ENCODE assay signal across 17 cellular contexts in genomic region chr16:46555981-46556380, GRCh38.
DNase-seq lines count a peak whose midpoint lies in the region; ATAC-seq and TF ChIP-seq lines count a peak whose summit lies in the region.
"Had no signal": no experiment of that assay in that cellular context is flagged by ENCODE, and none has a peak within 500 bp of the region (broad histone marks: within the 10 kb centered on the region; RNA-seq: fewer than 3 reads in every experiment).

No MANE protein-coding gene starts in this region.

- no peak overlapping the region for H2BK120ac ChIP-seq in IMR-90 (ENCODE audit: low read depth, low read length)

- WGBS in IMR-90 (ENCODE audit: extremely low coverage in 2 of 2, insufficient read length in 1 of 2), 2 experiments = no CpG with 5 or more reads among the region's 3 CpGs

- H3K9me1 ChIP-seq in IMR-90 (ENCODE audit: insufficient read depth, low read length) = no peaks in the 10 kb centered on the region

- intact Hi-C loops in IMR-90 (cut with micrococcal nuclease) = no loop called here

- in situ Hi-C loops in IMR-90 (cut with MboI; ENCODE audit: low sequenced_read_pairs) = loop anchor here (5.0 kb wide), 1 partner anchor 51 kb away; no protein-coding TSS in a partner anchor

- no peaks in the 10 kb centered on the region for H4K20me1 ChIP-seq in IMR-90 (ENCODE audit: insufficient read depth, low read length)

- no peak for TF ChIP-seq RAD21 in IMR-90 (IDR thresholded peaks at IDR 0.05; ENCODE audit: low read length)

- H2BK15ac ChIP-seq in IMR-90 (ENCODE audit: low read depth, low read length) = no peak overlapping the region

- H3K27ac ChIP-seq in IMR-90 (ENCODE audit: insufficient read depth, low read length) = no peak overlapping the region

- no peaks in the 10 kb centered on the region for H3K9me3 ChIP-seq in IMR-90 (ENCODE audit: control insufficient read depth, insufficient read depth, low read length)
- H3K9me3 ChIP-seq: MG63 had no signal

- H2BK20ac ChIP-seq in IMR-90 (ENCODE audit: low read depth, low read length) = no peak overlapping the region

- ATAC-seq in IMR-90 (ENCODE audit: low read depth) (peak; percentile 16; the same call in 1 of the 2 replicates), HG02678 (IDR thresholded peaks at IDR 0.05; ENCODE audit: unreplicated experiment) (no peak), GM21717 (IDR thresholded peaks at IDR 0.05; ENCODE audit: unreplicated experiment) (no peak)

- no peak overlapping the region for H2AK9ac ChIP-seq in IMR-90 (replicated peaks; ENCODE audit: low read depth, low read length, poor library complexity)

- H4K5ac ChIP-seq in IMR-90 (ENCODE audit: low read depth, low read length) = no peak overlapping the region

- H4K91ac ChIP-seq in IMR-90 (ENCODE audit: insufficient read depth, low read depth, low read length) = no peak overlapping the region

- POLR2A ChIA-PET in IMR-90 (lab: Charles Lee; ENCODE audit: unreplicated experiment) = no interaction called here

- no peak overlapping the region for H3K23ac ChIP-seq in IMR-90 (ENCODE audit: low read depth, low read length)

- H3K27me3 ChIP-seq in IMR-90 (ENCODE audit: control insufficient read depth, insufficient read depth, low read length) = no peaks in the 10 kb centered on the region
- H3K27me3 ChIP-seq: MG63 had no signal

- 0 out of 2 replicates have a peak overlapping the region, but pooled peaks have one; percentile 9 for H3K14ac ChIP-seq in IMR-90 (replicated peaks; ENCODE audit: low read depth, low read length)

- no peak overlapping the region for H3K18ac ChIP-seq in IMR-90 (ENCODE audit: low read depth, low read length)

- H2BK5ac ChIP-seq in IMR-90 (ENCODE audit: low read depth, low read length, poor library complexity, severe bottlenecking) = no peak overlapping the region

- DNase-seq in EL = peak; percentile 33
- DNase-seq in IMR-90 = peak; percentile 54
- DNase-seq in amniotic epithelial cell (ENCODE audit: low read depth) = peak; percentile 5
- DNase-seq in kidney tubule cell (ENCODE audit: low spot score) = peak; percentile 37
- no peak for DNase-seq in stimulated activated CD4-positive, alpha-beta T cell treated with anti-CD3 and anti-CD28 coated beads, Interleukin-2, amount 100 ng/mL, for 48 hours
- DNase-seq: C1 segment of cervical spinal cord, DMS153, H7, KBM-7, MG63, NCI-H1105, NCI-H187, NCI-H446, NCI-H748 treated with DMSO at 0.1 percent for 48 hours, SHP77 treated with DMSO at 0.1 percent for 48 hours had no signal

- H3K9ac ChIP-seq in IMR-90 (ENCODE audit: low read depth, low read length) = no peak overlapping the region

- H3K56ac ChIP-seq in IMR-90 (ENCODE audit: extremely low read depth, insufficient read depth, low read length) = no peak overlapping the region

- no peaks in the 10 kb centered on the region for H3K36me3 ChIP-seq in IMR-90 (ENCODE audit: control insufficient read depth, insufficient read depth, low read length)
- H3K36me3 ChIP-seq: MG63 had no signal

- H3K4me3 ChIP-seq in IMR-90 (ENCODE audit: insufficient read depth, low read depth, low read length) = no peak overlapping the region
- H3K4me3 ChIP-seq: MG63 had no signal

- BruUV-seq in IMR-90 (replicated peaks; lab: Mats Ljungman, UMichigan) = no TSS peak

- H3K4me1 ChIP-seq in IMR-90 (ENCODE audit: control insufficient read depth, insufficient read depth, low read length) = no peaks in the 10 kb centered on the region

- no peak overlapping the region for H3K4me2 ChIP-seq in IMR-90 (ENCODE audit: low read depth, low read length)

- H3K79me1 ChIP-seq in IMR-90 (ENCODE audit: low read depth in 1 of 2, low read length in 2 of 2) = no peaks in the 10 kb centered on the region

- H2AFZ ChIP-seq in IMR-90 (replicated peaks; ENCODE audit: low read length, poor library complexity) = no peak overlapping the region

- TF ChIP-seq POLR2A in IMR-90 (IDR thresholded peaks at IDR 0.05; ENCODE audit: low read depth, low read length) = no peak

- dilution Hi-C loops in IMR-90 (cut with HindIII; ENCODE audit: low sequenced_read_pairs, unreplicated experiment) = no loop called here

- no peak for TF ChIP-seq CTCF in IMR-90 (conservative IDR thresholded peaks at IDR 0.05; ENCODE audit: low read depth, low read length)

- no peak overlapping the region for H3K4ac ChIP-seq in IMR-90 (ENCODE audit: low read depth, low read length)

- no peak overlapping the region for H2AK5ac ChIP-seq in IMR-90 (ENCODE audit: low read depth, low read length)

- CTCF ChIA-PET in IMR-90 (lab: Yijun Ruan, JAX) = interaction anchor here (0.9 kb wide), 1 partner anchor 26 kb away, joined by 3 read pairs; no protein-coding TSS in a partner anchor

- no peak overlapping the region for H4K8ac ChIP-seq in IMR-90 (ENCODE audit: low read depth in 2 of 2, low read length in 2 of 2)

TF ChIP-seq in IMR-90, 13 proteins besides CTCF, POLR2A, EP300 and RAD21:
- TF ChIP-seq MAFK (IDR thresholded peaks at IDR 0.05; ENCODE audit: low read depth, low read length) (no peak), RCOR1 (IDR thresholded peaks at IDR 0.05; ENCODE audit: insufficient replicate concordance, low read length) (no peak), FOS (IDR thresholded peaks at IDR 0.05; ENCODE audit: low read depth, low read length) (no peak), BHLHE40 (IDR thresholded peaks at IDR 0.05; ENCODE audit: low read depth, low read length) (peak; percentile 62)
TF ChIP-seq in IMR-90: peak in this region for 1.

Comparison
In these comparisons a context has a peak if more than half of its experiments do, and no peak if none do; other contexts are left out.
1. DNase-seq: peak in EL (single experiment), IMR-90 (single experiment), amniotic epithelial cell (single experiment) and kidney tubule cell (single experiment); none in stimulated activated CD4-positive, alpha-beta T cell treated with anti-CD3 and anti-CD28 coated beads, Interleukin-2, amount 100 ng/mL, for 48 hours (0 of 2).